In the genomic region with DNA sequence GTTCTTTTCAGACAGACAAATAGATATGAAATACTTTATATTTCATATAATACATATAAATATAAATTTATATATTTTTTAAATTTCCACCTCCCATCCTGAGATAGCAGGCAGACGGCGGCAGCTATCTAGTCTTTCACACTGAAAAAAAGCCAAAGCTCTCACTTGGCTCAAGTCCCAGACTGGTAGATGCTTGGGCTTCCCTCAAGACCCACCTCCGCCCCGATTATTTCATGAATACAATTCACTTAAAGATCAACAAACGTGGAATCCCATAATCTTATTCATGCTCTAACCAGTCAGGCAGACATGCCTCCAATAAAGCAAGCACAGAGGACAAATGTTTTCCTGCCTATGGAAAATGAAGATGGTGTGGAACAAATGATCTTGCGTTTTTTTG, we compare ENCODE assay signal across 14 cellular contexts.
"Had no signal": no experiment of that assay in that cellular context is flagged by ENCODE, and none has a peak within 500 bp of the region (broad histone marks: within the 10 kb centered on the region; RNA-seq: fewer than 3 reads in every experiment).

No MANE protein-coding gene starts in this region.

- H3K9me3 ChIP-seq: gastroesophageal sphincter, left lung, ovary, upper lobe of right lung had no signal

- DNase-seq: activated B cell treated with CpG ODN at 0.5 μM for 24 hours; activated CD4-positive, alpha-beta T cell treated with anti-CD3 and anti-CD28 coated beads, Interleukin-2, amount 10 ng/mL, durations not matched to agents 7 days and 5 days; activated naive CD4-positive, alpha-beta T cell treated with anti-CD3 and anti-CD28 coated beads, Interleukin-2, amount 10 ng/mL, durations not matched to agents 7 days and 5 days; activated T-cell treated with anti-CD3 and anti-CD28 coated beads for 4 hours; effector CD4-positive, alpha-beta T cell; immature natural killer cell; left lung; ovary; stimulated activated CD4-positive, alpha-beta T cell treated with anti-CD3 and anti-CD28 coated beads, Interleukin-4, amount 100 ng/mL, for 1 hour; stimulated activated CD8-positive, alpha-beta memory T cell treated with anti-CD3 and anti-CD28 coated beads, Interleukin-4, amount 100 ng/mL, for 48 hours; stimulated activated naive CD8-positive, alpha-beta T cell treated with anti-CD3 and anti-CD28 coated beads, Interleukin-15, Interleukin-2, amounts not matched to agents 100 U/mL and 50 U/mL, for 24 hours; upper lobe of right lung had no signal

- H3K27me3 ChIP-seq: gastroesophageal sphincter, ovary had no signal

- ATAC-seq: gastroesophageal sphincter; left lung; stimulated activated naive CD8-positive, alpha-beta T cell treated with anti-CD3 and anti-CD28 coated beads, Interleukin-15, Interleukin-2, amounts not matched to agents 100 U/mL and 50 U/mL, for 24 hours; upper lobe of right lung had no signal

- H3K36me3 ChIP-seq: gastroesophageal sphincter, left lung, ovary, upper lobe of right lung had no signal

- H3K4me3 ChIP-seq: gastroesophageal sphincter, left lung, upper lobe of right lung had no signal

- H3K27ac ChIP-seq: coronary artery, left lung, ovary had no signal
